ENCODE assay signal across 11 cellular contexts in the genomic region with DNA sequence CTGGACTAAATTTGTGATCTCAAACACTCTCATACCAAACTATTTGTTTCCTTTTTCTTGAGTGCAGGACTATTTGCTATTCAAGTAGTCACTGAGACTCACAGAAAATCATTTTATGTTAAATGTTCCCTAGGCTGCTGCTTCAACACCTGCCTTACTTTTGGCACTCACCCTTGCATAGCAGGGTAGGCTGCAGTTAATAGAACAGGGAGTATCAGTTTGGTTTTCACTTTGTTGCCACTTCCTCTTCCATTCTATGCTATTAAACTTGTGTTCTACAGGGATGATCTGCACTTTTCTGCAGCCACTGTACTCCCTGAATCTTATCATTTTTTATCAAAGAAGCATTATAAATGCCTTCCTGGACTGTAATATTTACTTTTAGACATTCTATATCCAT.
DNase-seq lines count a peak whose midpoint lies in the region; ATAC-seq and TF ChIP-seq lines count a peak whose summit lies in the region.
"Had no signal": no experiment of that assay in that cellular context is flagged by ENCODE, and none has a peak within 500 bp of the region (broad histone marks: within the 10 kb centered on the region; RNA-seq: fewer than 3 reads in every experiment).

No MANE protein-coding gene starts in this region.

- H3K36me3 ChIP-seq in esophagus muscularis mucosa, result no peaks in the 10 kb centered on the region

- intact Hi-C loops in esophagus muscularis mucosa (cut with DNase I), result no loop called here

- peaks cover 0 to 10% (median 4%) of the 10 kb centered on the region in 4 donors for H3K4me1 ChIP-seq in esophagus muscularis mucosa

- ATAC-seq in GM19395 (IDR thresholded peaks at IDR 0.05; ENCODE audit: unreplicated experiment), result peak; percentile 100
- ATAC-seq in HG02798 (IDR thresholded peaks at IDR 0.05; ENCODE audit: poor library complexity, unreplicated experiment), result peak; percentile 99
- ATAC-seq in HG03460 (IDR thresholded peaks at IDR 0.05; ENCODE audit: unreplicated experiment), result peak; percentile 100

- DNase-seq in GM13977 (ENCODE audit: low spot score) (peak; percentile 34), HPDE6-E6E7 (ENCODE audit: extremely low spot score) (no peak), NAMALWA (ENCODE audit: low spot score) (no peak), esophagus muscularis mucosa (ENCODE audit: extremely low spot score) (no peak)
- DNase-seq in central memory CD4-positive, alpha-beta T cell, result no peak
- DNase-seq: caudate nucleus, NCI-H1417 had no signal

- in situ Hi-C loops in GM13977 (cut with MboI; ENCODE audit: low pct_unique_long_range_greater_than_20kb, low sequenced_read_pairs, unreplicated experiment), result no loop called here

- no peak overlapping the region for H3K4me3 ChIP-seq in esophagus muscularis mucosa

- H3K27ac ChIP-seq in esophagus muscularis mucosa (replicated peaks in 1 of 4), result no peak overlapping the region
- H3K27ac ChIP-seq: VCaP had no signal

- no peak for TF ChIP-seq CTCF in GM13977 (IDR thresholded peaks at IDR 0.05; ENCODE audit: extremely low read depth, insufficient read depth, missing control alignments)
- TF ChIP-seq CTCF in esophagus muscularis mucosa (IDR thresholded peaks at IDR 0.05), result no peak

- H3K27me3 ChIP-seq in esophagus muscularis mucosa, result no peaks in the 10 kb centered on the region

- no peak for TF ChIP-seq POLR2A in esophagus muscularis mucosa (IDR thresholded peaks at IDR 0.05; ENCODE audit: low read depth)

- no peaks in the 10 kb centered on the region for H3K9me3 ChIP-seq in esophagus muscularis mucosa

- TF ChIP-seq EP300 in esophagus muscularis mucosa (IDR thresholded peaks at IDR 0.05), result no peak
